8 cellular contexts compared by ENCODE assay signal in genomic region chr7:95808396-95808795, GRCh38.
"Had no signal": no experiment of that assay in that cellular context is flagged by ENCODE, and none has a peak within 500 bp of the region (broad histone marks: within the 10 kb centered on the region; RNA-seq: fewer than 3 reads in every experiment).

No MANE protein-coding gene starts in this region.

- H3K9ac ChIP-seq: GM23248 had no signal

- H3K36me3 ChIP-seq: HAP-1 had no signal

- ATAC-seq: HCT116, K562 had no signal

- H3K4me3 ChIP-seq: GM23248, HAP-1, K562 had no signal

- H3K4me3 Mint-ChIP-seq: HFFc6 had no signal

- H3K9me3 ChIP-seq: HAP-1 had no signal

- H3K27ac ChIP-seq: GM23248 had no signal

- H3K27ac Mint-ChIP-seq: HFFc6 had no signal

- H2AFZ ChIP-seq: GM23248 had no signal

- DNase-seq: GM23248, GOT3, H7, HFFc6, IMR-90 had no signal
